Comparison of ENCODE assay signal across 8 cellular contexts in genomic region chr4:17778431-17778830, GRCh38. TPM values are rescaled to one million over a fixed set of nuclear protein-coding genes. Genes with fewer than 3 reads are reported as not detected.
"Had no signal": no experiment of that assay in that cellular context is flagged by ENCODE, and none has a peak within 500 bp of the region (broad histone marks: within the 10 kb centered on the region; RNA-seq: fewer than 3 reads in every experiment).

No MANE protein-coding gene starts in this region.

- H3K27ac ChIP-seq: GM23248 had no signal

- H3K27ac Mint-ChIP-seq: GM23338, H9, HFFc6 had no signal

- H3K9me3 ChIP-seq: HAP-1 had no signal

- H3K4me3 ChIP-seq: GM23248, GM23338, HAP-1 had no signal

- H3K9me3 Mint-ChIP-seq: H9, HFFc6 had no signal

- H3K4me1 ChIP-seq: HAP-1 had no signal

- H3K36me3 ChIP-seq: HAP-1 had no signal

- DNase-seq: GM23248, GOT3, H7, H9, HCEC 1CT, HFFc6 had no signal

- H3K4me3 Mint-ChIP-seq: GM23338, H9, HFFc6 had no signal

RNA-seq across cellular contexts. Expression of gene FAM184B, which starts 3.0 kb away (rescaled TPM):
- total RNA-seq: GM23248, H7 had no signal
